ENCODE assay signal across 16 cellular contexts in genomic region chr1:153543738-153544135, GRCh38. TPM values are rescaled to one million over a fixed set of nuclear protein-coding genes. Genes with fewer than 3 reads are reported as not detected.
DNase-seq lines count a peak whose midpoint lies in the region; ATAC-seq and TF ChIP-seq lines count a peak whose summit lies in the region.
"Had no signal": no experiment of that assay in that cellular context is flagged by ENCODE, and none has a peak within 500 bp of the region (broad histone marks: within the 10 kb centered on the region; RNA-seq: fewer than 3 reads in every experiment).

No MANE protein-coding gene starts in this region.

- peak overlapping the region; percentile 94 for H3K27ac Mint-ChIP-seq in dendritic cell treated with granulocyte-macrophage colony-stimulating factor and Interleukin-4, amounts not matched to agents 40 ng/mL and 50 ng/mL, for 4 days
- H3K27ac Mint-ChIP-seq in WTC11, result no peak overlapping the region

- 0 out of 2 replicates have a peak overlapping the region, but pooled peaks have one; percentile 4 for H4K91ac ChIP-seq in IMR-90 (ENCODE audit: insufficient read depth, low read depth, low read length)

- no peak for DNase-seq in AG04449 (ENCODE audit: low read depth, low spot score)
- DNase-seq in IMR-90, result no peak
- peak; percentile 24 for DNase-seq in posterior vena cava (ENCODE audit: low spot score)
- DNase-seq in WTC11 (ENCODE audit: low spot score), result no peak
- DNase-seq in NCI-H146 (lab: John Stamatoyannopoulos, UW), result no peak
- DNase-seq in NCI-H2107 treated with DMSO at 0.1 percent for 48 hours (lab: John Stamatoyannopoulos, UW; ENCODE audit: unreplicated experiment), result no peak
- DNase-seq: central memory CD4-positive, alpha-beta T cell; NCI-H2081 treated with DMSO at 0.1 percent for 48 hours; stimulated activated CD4-positive, alpha-beta T cell treated with anti-CD3 and anti-CD28 coated beads, Interleukin-15, amount 100 ng/mL, for 24 hours; stimulated activated naive B cell treated with anti-CD40 and anti-IgM and Interleukin-4, amounts not matched to agents 10 μg/mL and 1 μg/mL and 100 μg/mL, for 72 hours had no signal

- POLR2A ChIA-PET in AG04449 (lab: Yijun Ruan, JAX) (interaction anchor here (1.1 to 5.0 kb wide), 5 partner anchors 10 to 84 kb away, joined by 3 to 128 read pairs (median 13); partner anchors contain the start of genes S100A13, S100A2 and S100A6), IMR-90 (lab: Charles Lee; ENCODE audit: unreplicated experiment) (interaction anchor here (0.5 to 1.8 kb wide), 2 partner anchors 9 to 216 kb away, joined by 5 to 8 read pairs; no protein-coding TSS in a partner anchor), WTC11 (lab: Charles Lee) (no interaction called here)

- no peaks in the 10 kb centered on the region for H3K27me3 ChIP-seq in IMR-90 (ENCODE audit: control insufficient read depth, insufficient read depth, low read length)

- peaks cover 43% of the 10 kb centered on the region for H3K36me3 Mint-ChIP-seq in dendritic cell treated with granulocyte-macrophage colony-stimulating factor and Interleukin-4, amounts not matched to agents 40 ng/mL and 50 ng/mL, for 4 days (ENCODE audit: low read depth)
- no peaks in the 10 kb centered on the region; the same call in 1 of the 2 replicates for H3K36me3 Mint-ChIP-seq in WTC11

- H2AK5ac ChIP-seq in IMR-90 (ENCODE audit: low read depth, low read length), result peak overlapping the region; percentile 21; the same call in 1 of the 2 replicates

- no peak for TF ChIP-seq RAD21 in IMR-90 (IDR thresholded peaks at IDR 0.05; ENCODE audit: low read length)

- H2AFZ ChIP-seq in IMR-90 (replicated peaks; ENCODE audit: low read length, poor library complexity), result no peak overlapping the region

- peak overlapping the region; percentile 15 for H3K4me3 ChIP-seq in AG04449 (ENCODE audit: low read depth, low read length)
- no peak overlapping the region for H3K4me3 ChIP-seq in IMR-90 (ENCODE audit: insufficient read depth, low read depth, low read length)

- intact Hi-C loops in IMR-90 (cut with micrococcal nuclease), result no loop called here
- intact Hi-C loops in dendritic cell treated with granulocyte-macrophage colony-stimulating factor and Interleukin-4, amounts not matched to agents 40 ng/mL and 50 ng/mL, for 4 days (cut with micrococcal nuclease), result no loop called here
- intact Hi-C loops in posterior vena cava (cut with DNase I), result no loop called here

- no peak overlapping the region for H3K23ac ChIP-seq in IMR-90 (ENCODE audit: low read depth, low read length)

- H3K79me1 ChIP-seq in IMR-90 (ENCODE audit: low read depth in 1 of 2, low read length in 2 of 2), result peaks cover 0 to 40% of the 10 kb centered on the region in 2 experiments; a peak in 3 of 4 replicates

- no peaks in the 10 kb centered on the region for H3K9me3 Mint-ChIP-seq in dendritic cell treated with granulocyte-macrophage colony-stimulating factor and Interleukin-4, amounts not matched to agents 40 ng/mL and 50 ng/mL, for 4 days
- no peaks in the 10 kb centered on the region for H3K9me3 Mint-ChIP-seq in WTC11

- H4K5ac ChIP-seq in IMR-90 (ENCODE audit: low read depth, low read length), result no peak overlapping the region; the same call in 1 of the 2 replicates

- no TSS peak for BruUV-seq in IMR-90 (replicated peaks; lab: Mats Ljungman, UMichigan)

- no peak overlapping the region for H3K18ac ChIP-seq in IMR-90 (ENCODE audit: low read depth, low read length)

- H3K9ac ChIP-seq in IMR-90 (ENCODE audit: low read depth, low read length), result no peak overlapping the region

- TF ChIP-seq CTCF in AG04449 (IDR thresholded peaks at IDR 0.05; ENCODE audit: insufficient read depth, low read length, missing control alignments) (no peak), IMR-90 (conservative IDR thresholded peaks at IDR 0.05; ENCODE audit: low read depth, low read length) (no peak), WTC11 (IDR thresholded peaks at IDR 0.05) (no peak)

- peaks cover 95% of the 10 kb centered on the region for H3K4me1 Mint-ChIP-seq in dendritic cell treated with granulocyte-macrophage colony-stimulating factor and Interleukin-4, amounts not matched to agents 40 ng/mL and 50 ng/mL, for 4 days (ENCODE audit: low read depth)
- peaks cover 50% of the 10 kb centered on the region for H3K4me1 Mint-ChIP-seq in WTC11

- H3K9me1 ChIP-seq in IMR-90 (ENCODE audit: insufficient read depth, low read length), result peaks cover 50% of the 10 kb centered on the region

- H4K20me1 ChIP-seq in IMR-90 (ENCODE audit: insufficient read depth, low read length), result no peaks in the 10 kb centered on the region

- no peak overlapping the region for H3K4me2 ChIP-seq in IMR-90 (ENCODE audit: low read depth, low read length)

- H3K14ac ChIP-seq in IMR-90 (replicated peaks; ENCODE audit: low read depth, low read length), result no peak overlapping the region; the same call in 1 of the 2 replicates

- no peak overlapping the region for H2BK20ac ChIP-seq in IMR-90 (ENCODE audit: low read depth, low read length)

- ATAC-seq in IMR-90 (ENCODE audit: low read depth), result no peak
- ATAC-seq in WTC11, result no peak
- ATAC-seq in HG02981 (IDR thresholded peaks at IDR 0.05; ENCODE audit: unreplicated experiment), result no peak
- ATAC-seq: stimulated activated naive B cell treated with anti-CD40 and anti-IgM and Interleukin-4, amounts not matched to agents 10 μg/mL and 1 μg/mL and 100 μg/mL, for 72 hours had no signal

- dilution Hi-C loops in IMR-90 (cut with HindIII; ENCODE audit: low sequenced_read_pairs, unreplicated experiment), result no loop called here

- H3K4me1 ChIP-seq in IMR-90 (ENCODE audit: control insufficient read depth, insufficient read depth, low read length), result peaks cover 38% of the 10 kb centered on the region

- H3K27ac ChIP-seq in IMR-90 (ENCODE audit: insufficient read depth, low read length), result no peak overlapping the region

- no peak overlapping the region for H4K8ac ChIP-seq in IMR-90 (ENCODE audit: low read depth in 2 of 2, low read length in 2 of 2)

- 0 out of 2 replicates have a peak overlapping the region, but pooled peaks have one; percentile 97 for H2BK120ac ChIP-seq in IMR-90 (ENCODE audit: low read depth, low read length)

- CTCF ChIA-PET in AG04449 (lab: Yijun Ruan, JAX) (interaction anchor here (1.0 to 7.1 kb wide), 10 partner anchors 10 to 78 kb away, joined by 3 to 80 read pairs (median 10); partner anchors contain the start of gene S100A6), IMR-90 (lab: Yijun Ruan, JAX) (no interaction called here), WTC11 (lab: Charles Lee) (interaction anchor here (1.9 to 5.3 kb wide), 4 partner anchors 8 to 84 kb away, joined by 4 to 50 read pairs (median 18); partner anchors contain the start of genes S100A13 and S100A6)

- H3K4ac ChIP-seq in IMR-90 (ENCODE audit: low read depth, low read length), result peak overlapping the region; percentile 60

- in situ Hi-C loops in IMR-90 (cut with MboI; ENCODE audit: low sequenced_read_pairs), result loop anchor here (25.0 kb wide), 1 partner anchor 419 kb away; the partner anchor contains the start of genes CREB3L4, CRTC2 and SLC39A1

- H3K36me3 ChIP-seq in IMR-90 (ENCODE audit: control insufficient read depth, insufficient read depth, low read length), result no peaks in the 10 kb centered on the region

- H3K27me3 Mint-ChIP-seq in dendritic cell treated with granulocyte-macrophage colony-stimulating factor and Interleukin-4, amounts not matched to agents 40 ng/mL and 50 ng/mL, for 4 days, result no peaks in the 10 kb centered on the region
- H3K27me3 Mint-ChIP-seq in WTC11 (ENCODE audit: low read depth), result peaks cover 2% of the 10 kb centered on the region; the same call in 1 of the 2 replicates

- H3K56ac ChIP-seq in IMR-90 (ENCODE audit: extremely low read depth, insufficient read depth, low read length), result no peak overlapping the region

- H2BK5ac ChIP-seq in IMR-90 (ENCODE audit: low read depth, low read length, poor library complexity, severe bottlenecking), result no peak overlapping the region

- H2BK15ac ChIP-seq in IMR-90 (ENCODE audit: low read depth, low read length), result peak overlapping the region; percentile 79; the same call in 2 of the 3 replicates

- no peak for TF ChIP-seq POLR2A in IMR-90 (IDR thresholded peaks at IDR 0.05; ENCODE audit: low read depth, low read length)

- H3K9me3 ChIP-seq in IMR-90 (ENCODE audit: control insufficient read depth, insufficient read depth, low read length), result no peaks in the 10 kb centered on the region

- H2AK9ac ChIP-seq in IMR-90 (replicated peaks; ENCODE audit: low read depth, low read length, poor library complexity), result no peak overlapping the region

- WGBS in IMR-90 (ENCODE audit: extremely low coverage in 2 of 2, insufficient read length in 1 of 2), 2 experiments, result 80% methylated on average over 2 of the region's 4 CpGs; no CpG with 5 or more reads in 1 of the 2 experiments

- H3K4me3 Mint-ChIP-seq in dendritic cell treated with granulocyte-macrophage colony-stimulating factor and Interleukin-4, amounts not matched to agents 40 ng/mL and 50 ng/mL, for 4 days, result peak overlapping the region; percentile 97
- H3K4me3 Mint-ChIP-seq in WTC11, result no peak overlapping the region

RNA-seq across cellular contexts. Expression of gene S100A4, which starts 1.9 kb away (rescaled TPM):
- total RNA-seq in IMR-90 (2012; rRNA removed), result 5.6 and 7.5 TPM in 2 replicates
- 15.0 and 16.6 TPM in 2 replicates for polyA plus RNA-seq in IMR-90 (2012; rRNA removed)
- 17.1 and 25.7 TPM in 2 replicates for polyA plus RNA-seq in IMR-90 (2012; cell fraction: cytosol; rRNA removed)
- polyA plus RNA-seq in IMR-90 (2012; cell fraction: nucleus; rRNA removed; ENCODE audit: low replicate concordance), result 3.3 and 5.2 TPM in 2 replicates
- 100 to 1,000 TPM; 286 to 472 TPM for total RNA-seq in posterior vena cava
- 22.7 to 32.0 TPM (median 31.7 TPM) in 3 replicates for total RNA-seq in WTC11 (2021)
- total RNA-seq: SK-MEL-5 had no signal

RNA-seq across cellular contexts. Expression of gene S100A5, which starts 3.0 kb away (rescaled TPM):
- total RNA-seq in IMR-90 (2012; rRNA removed) (0.56 TPM in 1 of 2 replicates, not detected in the other), posterior vena cava (not detected), WTC11 (2021) (not detected in 3 replicates)
- polyA plus RNA-seq in IMR-90 (2012; rRNA removed), result 0.27 and 0.55 TPM in 2 replicates
- 1.1 TPM in 1 of 2 replicates, not detected in the other for polyA plus RNA-seq in IMR-90 (2012; cell fraction: cytosol; rRNA removed)
- polyA plus RNA-seq in IMR-90 (2012; cell fraction: nucleus; rRNA removed; ENCODE audit: low replicate concordance), result not detected in 2 replicates
- total RNA-seq: glomerular endothelial cell, mesenteric fat pad, SK-MEL-5 had no signal

RNA-seq across cellular contexts. Expression of gene S100A3, which starts 5.3 kb away (rescaled TPM):
- 1.4 and 2.9 TPM in 2 replicates for total RNA-seq in IMR-90 (2012; rRNA removed)
- 4.5 and 6.2 TPM in 2 replicates for polyA plus RNA-seq in IMR-90 (2012; rRNA removed)
- polyA plus RNA-seq in IMR-90 (2012; cell fraction: cytosol; rRNA removed), result 5.1 and 8.9 TPM in 2 replicates
- 3.3 and 5.1 TPM in 2 replicates for polyA plus RNA-seq in IMR-90 (2012; cell fraction: nucleus; rRNA removed; ENCODE audit: low replicate concordance)
- 1 to 10 TPM; 4.1 to 8.3 TPM for total RNA-seq in posterior vena cava
- 0.33 TPM in 1 of 3 replicates, not detected in the others for total RNA-seq in WTC11 (2021)
- total RNA-seq: activated CD8-positive, alpha-beta memory T cell treated with anti-CD3 and anti-CD28 coated beads for 36 hours had no signal

RNA-seq across cellular contexts. Expression of gene S100A6, which starts 7.9 kb away (rescaled TPM):
- 373 and 555 TPM in 2 replicates for total RNA-seq in IMR-90 (2012; rRNA removed)
- polyA plus RNA-seq in IMR-90 (2012; rRNA removed), result 1,755 and 2,394 TPM in 2 replicates
- 755 and 1,450 TPM in 2 replicates for polyA plus RNA-seq in IMR-90 (2012; cell fraction: cytosol; rRNA removed)
- 227 and 313 TPM in 2 replicates for polyA plus RNA-seq in IMR-90 (2012; cell fraction: nucleus; rRNA removed; ENCODE audit: low replicate concordance)
- 1,000 to 10,000 TPM; 1,174 to 1,536 TPM for total RNA-seq in posterior vena cava
- total RNA-seq in WTC11 (2021), result 19.2 to 32.0 TPM (median 30.8 TPM) in 3 replicates

RNA-seq across cellular contexts. Expression of gene S100A2, which starts 21.9 kb away (rescaled TPM):
- total RNA-seq in IMR-90 (2012; rRNA removed) (3.6 and 4.4 TPM in 2 replicates), posterior vena cava (1 to 10 TPM; 1.5 to 3.5 TPM), WTC11 (2021) (0.74 to 1.6 TPM (median 0.80 TPM) in 3 replicates)
- polyA plus RNA-seq in IMR-90 (2012; rRNA removed), result 7.9 and 9.5 TPM in 2 replicates
- polyA plus RNA-seq in IMR-90 (2012; cell fraction: cytosol; rRNA removed), result 6.2 and 11.3 TPM in 2 replicates
- polyA plus RNA-seq in IMR-90 (2012; cell fraction: nucleus; rRNA removed; ENCODE audit: low replicate concordance), result 5.1 TPM in 2 replicates
